In the genomic region with DNA sequence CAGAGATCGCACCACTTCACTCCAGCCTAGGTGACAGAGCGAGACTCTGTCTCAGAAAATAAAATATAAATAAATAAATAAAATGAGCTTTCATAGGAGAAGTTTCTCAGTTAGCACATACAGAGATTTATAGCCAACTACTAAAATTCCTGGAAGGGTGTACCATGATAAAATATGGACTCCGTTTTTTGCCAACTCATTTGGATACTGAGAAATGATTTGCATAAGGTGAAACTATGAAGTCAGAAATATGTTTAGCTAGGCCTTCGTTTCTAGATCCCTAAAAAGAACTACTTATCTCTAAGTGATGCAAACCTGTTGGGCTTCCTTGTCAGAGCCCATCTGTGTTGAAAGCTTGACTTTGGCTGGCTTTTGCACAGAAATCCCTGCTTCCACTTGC, we compare ENCODE assay signal across 25 cellular contexts. TPM values are rescaled to one million over a fixed set of nuclear protein-coding genes. Genes with fewer than 3 reads are reported as not detected.
DNase-seq lines count a peak whose midpoint lies in the region; ATAC-seq, FAIRE-seq and TF ChIP-seq lines count a peak whose summit lies in the region.
"Had no signal": no experiment of that assay in that cellular context is flagged by ENCODE, and none has a peak within 500 bp of the region (broad histone marks: within the 10 kb centered on the region; RNA-seq: fewer than 3 reads in every experiment).

No MANE protein-coding gene starts in this region.

- POLR2A ChIA-PET in GM10248 (lab: Yijun Ruan, JAX), result no interaction called here

- FAIRE-seq in urothelium cell line (lab: Jason Lieb, UNC), result no peak
- FAIRE-seq: H1, HepG2 had no signal

- ATAC-seq in GM18868 (IDR thresholded peaks at IDR 0.05; ENCODE audit: unreplicated experiment) (peak; percentile 70), HG02938 (IDR thresholded peaks at IDR 0.05; ENCODE audit: unreplicated experiment) (peak; percentile 77)
- ATAC-seq: HCT116, HepG2 had no signal

- H3K9me3 Mint-ChIP-seq in type B pancreatic cell, result peaks cover 8% of the 10 kb centered on the region

- no peak overlapping the region for H3K27ac Mint-ChIP-seq in type B pancreatic cell

- no peak overlapping the region for H3K4me3 Mint-ChIP-seq in type B pancreatic cell

- no peak for TF ChIP-seq CTCF in GM10248 (IDR thresholded peaks at IDR 0.05; ENCODE audit: control extremely low read depth, extremely low read depth, low read depth, missing control alignments)
- TF ChIP-seq CTCF in type B pancreatic cell (conservative IDR thresholded peaks at IDR 0.05), result no peak

- H3K36me3 Mint-ChIP-seq in type B pancreatic cell, result no peaks in the 10 kb centered on the region

- H3K27me3 Mint-ChIP-seq in type B pancreatic cell, result no peaks in the 10 kb centered on the region

- peak; percentile 21 for DNase-seq in GM10248 (ENCODE audit: extremely low spot score)
- DNase-seq in OCI-M1 (lab: John Stamatoyannopoulos, UW), result peak; percentile 99
- DNase-seq in stimulated activated CD8-positive, alpha-beta memory T cell treated with anti-CD3 and anti-CD28 coated beads, Interleukin-4, amount 100 ng/mL, for 48 hours, result no peak
- DNase-seq in stimulated activated naive CD4-positive, alpha-beta T cell treated with Interleukin-2 at 50 U/mL for 16 hours (lab: John Stamatoyannopoulos, UW), result no peak
- DNase-seq in type B pancreatic cell (ENCODE audit: extremely low spot score, unreplicated experiment), result no peak
- DNase-seq in urothelium cell line (ENCODE audit: low spot score), result no peak
- DNase-seq: 8988T, Calu3, DND-41, Kasumi-1, NCI-H1105, NCI-H1436 treated with DMSO at 0.1 percent for 48 hours, NCI-H187 treated with DMSO at 0.1 percent for 48 hours, NCI-H2107, NCI-H446, NCI-H524 treated with DMSO at 0.1 percent for 48 hours, NCI-H82, Right ventricle myocardium superior, RPMI8226, T-helper 2 cell had no signal

- H3K4me1 Mint-ChIP-seq in type B pancreatic cell (ENCODE audit: unreplicated experiment), result no peaks in the 10 kb centered on the region

- CTCF ChIA-PET in GM10248 (lab: Yijun Ruan, JAX), result interaction anchor here (0.8 to 1.7 kb wide), 6 partner anchors 8 to 118 kb away, joined by 3 to 5 read pairs (median 3); a partner anchor contains a TSS

RNA-seq across cellular contexts. Expression of a gene that starts 56.9 kb away (rescaled TPM):
- total RNA-seq in type B pancreatic cell (ENCODE audit: low replicate concordance), result 6.0 and 16.2 TPM in 2 replicates
- total RNA-seq: HepG2 had no signal

Comparison
In these comparisons a context has a peak if more than half of its experiments do, and no peak if none do; other contexts are left out.
1. DNase-seq: peak in GM10248 (single experiment) and OCI-M1 (single experiment); none in stimulated activated CD8-positive, alpha-beta memory T cell treated with anti-CD3 and anti-CD28 coated beads, Interleukin-4, amount 100 ng/mL, for 48 hours (single experiment), stimulated activated naive CD4-positive, alpha-beta T cell treated with Interleukin-2 at 50 U/mL for 16 hours (single experiment), type B pancreatic cell (single experiment) and urothelium cell line (single experiment).